In genomic region chr12:14769837-14770494, GRCh38 we compare ENCODE assay signal across 8 cellular contexts. TPM values are rescaled to one million over a fixed set of nuclear protein-coding genes. Genes with fewer than 3 reads are reported as not detected.
DNase-seq lines count a peak whose midpoint lies in the region; ATAC-seq lines count a peak whose summit lies in the region.

No MANE protein-coding gene starts in this region.

- peak overlapping the region; percentile 74 for H3K4me2 ChIP-seq in BLaER1

- peak overlapping the region; percentile 98 for H3K4me3 Mint-ChIP-seq in activated CD4-positive, alpha-beta memory T cell treated with anti-CD3 and anti-CD28 coated beads for 36 hours

- H3K27ac Mint-ChIP-seq in activated CD4-positive, alpha-beta memory T cell treated with anti-CD3 and anti-CD28 coated beads for 36 hours: peak overlapping the region; percentile 100

- ATAC-seq in GM19035 (IDR thresholded peaks at IDR 0.05; ENCODE audit: unreplicated experiment): peak; percentile 41
- peak; percentile 38 for ATAC-seq in HG03342 (IDR thresholded peaks at IDR 0.05; ENCODE audit: unreplicated experiment)

- POLR2A ChIA-PET in activated CD4-positive, alpha-beta memory T cell treated with anti-CD3 and anti-CD28 coated beads for 36 hours (lab: Charles Lee): interaction anchor here (0.6 to 8.1 kb wide), 15 partner anchors 13 to 550 kb away, joined by 3 to 95 read pairs (median 4); partner anchors contain the start of genes ARHGDIB, ATF7IP, C12orf60 and WBP11

- peaks cover 21% of the 10 kb centered on the region for H3K9me3 Mint-ChIP-seq in activated CD4-positive, alpha-beta memory T cell treated with anti-CD3 and anti-CD28 coated beads for 36 hours

- H3K36me3 Mint-ChIP-seq in activated CD4-positive, alpha-beta memory T cell treated with anti-CD3 and anti-CD28 coated beads for 36 hours: peaks cover 52% of the 10 kb centered on the region

- CTCF ChIA-PET in activated CD4-positive, alpha-beta memory T cell treated with anti-CD3 and anti-CD28 coated beads for 36 hours (lab: Charles Lee): interaction anchor here (0.7 to 3.1 kb wide), 17 partner anchors 12 to 532 kb away, joined by 3 to 33 read pairs (median 5); partner anchors contain the start of genes ARHGDIB, C12orf60 and WBP11

- no peaks in the 10 kb centered on the region for H4K20me1 ChIP-seq in BLaER1

- peak overlapping the region; percentile 87 for H3K9ac ChIP-seq in BLaER1

- H3K4me3 ChIP-seq in BLaER1: peak overlapping the region; percentile 76

- DNase-seq in NCI-H524 (lab: John Stamatoyannopoulos, UW) (peak; percentile 70 to 90), ecto neural progenitor cell (ENCODE audit: low spot score) (peak; percentile 92), medulla oblongata (ENCODE audit: extremely low spot score) (peak; percentile 73)
- DNase-seq in activated CD4-positive, alpha-beta memory T cell treated with anti-CD3 and anti-CD28 coated beads for 36 hours: peak; percentile 94
- peak; percentile 76 for DNase-seq in stimulated activated CD8-positive, alpha-beta memory T cell treated with anti-CD3 and anti-CD28 coated beads, Interleukin-12 subunit alpha, Interleukin-12 subunit beta, amount 100 ng/mL, for 1 hour (ENCODE audit: low read depth)

- peaks cover 35% of the 10 kb centered on the region for H3K9me3 ChIP-seq in BLaER1

- peaks cover 39% of the 10 kb centered on the region for H3K4me1 Mint-ChIP-seq in activated CD4-positive, alpha-beta memory T cell treated with anti-CD3 and anti-CD28 coated beads for 36 hours (ENCODE audit: low read depth)

- peak overlapping the region; percentile 88 for H3K27ac ChIP-seq in BLaER1

- H3K36me3 ChIP-seq in BLaER1: peaks cover 24% of the 10 kb centered on the region

- intact Hi-C loops in activated CD4-positive, alpha-beta memory T cell treated with anti-CD3 and anti-CD28 coated beads for 36 hours (cut with micrococcal nuclease): loop anchor here (1.0 to 5.0 kb wide), 5 partner anchors 191 to 1113 kb away; partner anchors contain the start of genes ARHGDIB and STRAP

- peaks cover 49% of the 10 kb centered on the region for H3K4me1 ChIP-seq in BLaER1

- peaks cover 22% of the 10 kb centered on the region for H3K27me3 ChIP-seq in BLaER1

- no peaks in the 10 kb centered on the region for H3K27me3 Mint-ChIP-seq in activated CD4-positive, alpha-beta memory T cell treated with anti-CD3 and anti-CD28 coated beads for 36 hours

RNA-seq across cellular contexts. Expression of gene WBP11, which starts 33.3 kb away (rescaled TPM):
- 100 to 1,000 TPM; 131 to 134 TPM for total RNA-seq in activated CD4-positive, alpha-beta memory T cell treated with anti-CD3 and anti-CD28 coated beads for 36 hours

RNA-seq across cellular contexts. Expression of gene C12orf60, which starts 33.5 kb away (rescaled TPM):
- total RNA-seq in activated CD4-positive, alpha-beta memory T cell treated with anti-CD3 and anti-CD28 coated beads for 36 hours: 1 to 10 TPM; 3.3 to 3.4 TPM

RNA-seq across cellular contexts. Expression of gene SMCO3, which starts 44.0 kb away (rescaled TPM):
- not detected for total RNA-seq in activated CD4-positive, alpha-beta memory T cell treated with anti-CD3 and anti-CD28 coated beads for 36 hours

Comparison
In these comparisons a context has a peak if more than half of its experiments do, and no peak if none do; other contexts are left out.
1. Peak in every context shown above with its lines: DNase-seq, ATAC-seq, H3K4me3 ChIP-seq and H3K27ac ChIP-seq.